2 cellular contexts compared by ENCODE assay signal in the genomic region with DNA sequence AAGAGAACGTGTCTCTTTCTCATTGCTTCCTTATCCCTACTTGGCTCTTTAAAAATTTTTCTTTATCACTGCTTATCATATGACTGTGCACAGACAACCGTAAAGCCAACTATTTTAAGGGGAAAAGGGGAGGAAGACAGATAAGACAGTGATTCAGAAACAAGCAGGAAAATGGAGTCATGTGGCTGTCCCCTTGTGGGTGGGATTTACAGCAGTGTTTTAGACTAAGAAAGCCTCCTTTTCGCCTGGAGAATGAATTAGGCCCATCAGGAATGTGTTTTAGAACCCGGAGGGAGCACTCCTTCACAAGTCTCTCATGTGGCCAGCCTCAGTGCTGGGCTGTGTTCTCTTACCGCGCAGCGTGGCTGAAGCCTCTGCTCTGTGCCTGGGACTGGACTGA.
TF ChIP-seq lines count a peak whose summit lies in the region.

No MANE protein-coding gene starts in this region.

TF ChIP-seq in liver, 16 proteins besides CTCF, POLR2A, EP300 and RAD21:
- TF ChIP-seq EGR1 (IDR thresholded peaks at IDR 0.05; ENCODE audit: low read depth in 2 of 2) = no peak
- no peak for TF ChIP-seq HNF4G (IDR thresholded peaks at IDR 0.05)
- TF ChIP-seq YY1 (IDR thresholded peaks at IDR 0.05) = peak; percentile 36

TF ChIP-seq in HepG2, 621 proteins besides CTCF, POLR2A, EP300 and RAD21:
- no peak for TF ChIP-seq NFIB (CRISPR knock-in tag; IDR thresholded peaks at IDR 0.05; ENCODE audit: borderline replicate concordance)
- TF ChIP-seq ZNF367 (CRISPR knock-in tag; IDR thresholded peaks at IDR 0.05; ENCODE audit: borderline replicate concordance) = no peak
- no peak for TF ChIP-seq ZNF577 (CRISPR knock-in tag; IDR thresholded peaks at IDR 0.05; ENCODE audit: borderline replicate concordance, low read depth)
- TF ChIP-seq ZNF296 (CRISPR knock-in tag; conservative IDR thresholded peaks at IDR 0.05) = no peak
- TF ChIP-seq, protein P1, sequence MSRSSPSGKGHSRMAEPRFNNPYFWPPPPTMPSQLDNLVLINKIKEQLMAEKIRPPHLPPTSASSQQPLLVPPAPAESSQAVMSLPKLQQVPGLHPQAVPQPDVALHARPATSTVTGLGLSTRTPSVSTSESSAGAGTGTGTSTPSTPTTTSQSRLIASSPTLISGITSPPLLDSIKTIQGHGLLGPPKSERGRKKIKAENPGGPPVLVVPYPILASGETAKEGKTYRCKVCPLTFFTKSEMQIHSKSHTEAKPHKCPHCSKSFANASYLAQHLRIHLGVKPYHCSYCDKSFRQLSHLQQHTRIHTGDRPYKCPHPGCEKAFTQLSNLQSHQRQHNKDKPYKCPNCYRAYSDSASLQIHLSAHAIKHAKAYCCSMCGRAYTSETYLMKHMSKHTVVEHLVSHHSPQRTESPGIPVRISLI (CRISPR knock-in tag; IDR thresholded peaks at IDR 0.05; ENCODE audit: borderline replicate concordance) = no peak
- TF ChIP-seq FLYWCH1 (CRISPR knock-in tag; IDR thresholded peaks at IDR 0.05) = no peak
- TF ChIP-seq, protein P2, sequence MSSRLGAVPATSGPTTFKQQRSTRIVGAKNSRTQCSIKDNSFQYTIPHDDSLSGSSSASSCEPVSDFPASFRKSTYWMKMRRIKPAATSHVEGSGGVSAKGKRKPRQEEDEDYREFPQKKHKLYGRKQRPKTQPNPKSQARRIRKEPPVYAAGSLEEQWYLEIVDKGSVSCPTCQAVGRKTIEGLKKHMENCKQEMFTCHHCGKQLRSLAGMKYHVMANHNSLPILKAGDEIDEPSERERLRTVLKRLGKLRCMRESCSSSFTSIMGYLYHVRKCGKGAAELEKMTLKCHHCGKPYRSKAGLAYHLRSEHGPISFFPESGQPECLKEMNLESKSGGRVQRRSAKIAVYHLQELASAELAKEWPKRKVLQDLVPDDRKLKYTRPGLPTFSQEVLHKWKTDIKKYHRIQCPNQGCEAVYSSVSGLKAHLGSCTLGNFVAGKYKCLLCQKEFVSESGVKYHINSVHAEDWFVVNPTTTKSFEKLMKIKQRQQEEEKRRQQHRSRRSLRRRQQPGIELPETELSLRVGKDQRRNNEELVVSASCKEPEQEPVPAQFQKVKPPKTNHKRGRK (CRISPR knock-in tag; IDR thresholded peaks at IDR 0.05) = no peak
- TF ChIP-seq CBX1 (IDR thresholded peaks at IDR 0.05; ENCODE audit: low read depth) = no peak
- no peak for TF ChIP-seq KLF16 (CRISPR knock-in tag; IDR thresholded peaks at IDR 0.05)
- TF ChIP-seq, protein P3, sequence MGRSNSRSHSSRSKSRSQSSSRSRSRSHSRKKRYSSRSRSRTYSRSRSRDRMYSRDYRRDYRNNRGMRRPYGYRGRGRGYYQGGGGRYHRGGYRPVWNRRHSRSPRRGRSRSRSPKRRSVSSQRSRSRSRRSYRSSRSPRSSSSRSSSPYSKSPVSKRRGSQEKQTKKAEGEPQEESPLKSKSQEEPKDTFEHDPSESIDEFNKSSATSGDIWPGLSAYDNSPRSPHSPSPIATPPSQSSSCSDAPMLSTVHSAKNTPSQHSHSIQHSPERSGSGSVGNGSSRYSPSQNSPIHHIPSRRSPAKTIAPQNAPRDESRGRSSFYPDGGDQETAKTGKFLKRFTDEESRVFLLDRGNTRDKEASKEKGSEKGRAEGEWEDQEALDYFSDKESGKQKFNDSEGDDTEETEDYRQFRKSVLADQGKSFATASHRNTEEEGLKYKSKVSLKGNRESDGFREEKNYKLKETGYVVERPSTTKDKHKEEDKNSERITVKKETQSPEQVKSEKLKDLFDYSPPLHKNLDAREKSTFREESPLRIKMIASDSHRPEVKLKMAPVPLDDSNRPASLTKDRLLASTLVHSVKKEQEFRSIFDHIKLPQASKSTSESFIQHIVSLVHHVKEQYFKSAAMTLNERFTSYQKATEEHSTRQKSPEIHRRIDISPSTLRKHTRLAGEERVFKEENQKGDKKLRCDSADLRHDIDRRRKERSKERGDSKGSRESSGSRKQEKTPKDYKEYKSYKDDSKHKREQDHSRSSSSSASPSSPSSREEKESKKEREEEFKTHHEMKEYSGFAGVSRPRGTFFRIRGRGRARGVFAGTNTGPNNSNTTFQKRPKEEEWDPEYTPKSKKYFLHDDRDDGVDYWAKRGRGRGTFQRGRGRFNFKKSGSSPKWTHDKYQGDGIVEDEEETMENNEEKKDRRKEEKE (IDR thresholded peaks at IDR 0.05) = no peak
- TF ChIP-seq SMARCE1 (IDR thresholded peaks at IDR 0.05; ENCODE audit: borderline replicate concordance) = no peak
- TF ChIP-seq ZNF343 (CRISPR knock-in tag; IDR thresholded peaks at IDR 0.05) = no peak
- TF ChIP-seq SRF (IDR thresholded peaks at IDR 0.05; ENCODE audit: low read depth, low read length) = no peak
- TF ChIP-seq PITX1 (CRISPR knock-in tag; IDR thresholded peaks at IDR 0.05) = no peak
- TF ChIP-seq, protein P4, sequence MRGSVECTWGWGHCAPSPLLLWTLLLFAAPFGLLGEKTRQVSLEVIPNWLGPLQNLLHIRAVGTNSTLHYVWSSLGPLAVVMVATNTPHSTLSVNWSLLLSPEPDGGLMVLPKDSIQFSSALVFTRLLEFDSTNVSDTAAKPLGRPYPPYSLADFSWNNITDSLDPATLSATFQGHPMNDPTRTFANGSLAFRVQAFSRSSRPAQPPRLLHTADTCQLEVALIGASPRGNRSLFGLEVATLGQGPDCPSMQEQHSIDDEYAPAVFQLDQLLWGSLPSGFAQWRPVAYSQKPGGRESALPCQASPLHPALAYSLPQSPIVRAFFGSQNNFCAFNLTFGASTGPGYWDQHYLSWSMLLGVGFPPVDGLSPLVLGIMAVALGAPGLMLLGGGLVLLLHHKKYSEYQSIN (CRISPR knock-in tag; IDR thresholded peaks at IDR 0.05; ENCODE audit: borderline replicate concordance) = no peak
- TF ChIP-seq, protein P5, sequence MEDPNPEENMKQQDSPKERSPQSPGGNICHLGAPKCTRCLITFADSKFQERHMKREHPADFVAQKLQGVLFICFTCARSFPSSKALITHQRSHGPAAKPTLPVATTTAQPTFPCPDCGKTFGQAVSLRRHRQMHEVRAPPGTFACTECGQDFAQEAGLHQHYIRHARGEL (CRISPR knock-in tag; IDR thresholded peaks at IDR 0.05) = no peak
- no peak for TF ChIP-seq KMT2B (CRISPR knock-in tag; IDR thresholded peaks at IDR 0.05)
- TF ChIP-seq ZNF780A (CRISPR knock-in tag; IDR thresholded peaks at IDR 0.05) = no peak
- TF ChIP-seq, protein P6, sequence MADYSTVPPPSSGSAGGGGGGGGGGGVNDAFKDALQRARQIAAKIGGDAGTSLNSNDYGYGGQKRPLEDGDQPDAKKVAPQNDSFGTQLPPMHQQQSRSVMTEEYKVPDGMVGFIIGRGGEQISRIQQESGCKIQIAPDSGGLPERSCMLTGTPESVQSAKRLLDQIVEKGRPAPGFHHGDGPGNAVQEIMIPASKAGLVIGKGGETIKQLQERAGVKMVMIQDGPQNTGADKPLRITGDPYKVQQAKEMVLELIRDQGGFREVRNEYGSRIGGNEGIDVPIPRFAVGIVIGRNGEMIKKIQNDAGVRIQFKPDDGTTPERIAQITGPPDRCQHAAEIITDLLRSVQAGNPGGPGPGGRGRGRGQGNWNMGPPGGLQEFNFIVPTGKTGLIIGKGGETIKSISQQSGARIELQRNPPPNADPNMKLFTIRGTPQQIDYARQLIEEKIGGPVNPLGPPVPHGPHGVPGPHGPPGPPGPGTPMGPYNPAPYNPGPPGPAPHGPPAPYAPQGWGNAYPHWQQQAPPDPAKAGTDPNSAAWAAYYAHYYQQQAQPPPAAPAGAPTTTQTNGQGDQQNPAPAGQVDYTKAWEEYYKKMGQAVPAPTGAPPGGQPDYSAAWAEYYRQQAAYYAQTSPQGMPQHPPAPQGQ (CRISPR knock-in tag; IDR thresholded peaks at IDR 0.05; ENCODE audit: borderline replicate concordance) = no peak
- no peak for TF ChIP-seq ZBTB1 (CRISPR knock-in tag; IDR thresholded peaks at IDR 0.05; ENCODE audit: borderline replicate concordance)
TF ChIP-seq in HepG2: peak in this region for 0.
